ENCODE assay signal across 19 cellular contexts in the genomic region with DNA sequence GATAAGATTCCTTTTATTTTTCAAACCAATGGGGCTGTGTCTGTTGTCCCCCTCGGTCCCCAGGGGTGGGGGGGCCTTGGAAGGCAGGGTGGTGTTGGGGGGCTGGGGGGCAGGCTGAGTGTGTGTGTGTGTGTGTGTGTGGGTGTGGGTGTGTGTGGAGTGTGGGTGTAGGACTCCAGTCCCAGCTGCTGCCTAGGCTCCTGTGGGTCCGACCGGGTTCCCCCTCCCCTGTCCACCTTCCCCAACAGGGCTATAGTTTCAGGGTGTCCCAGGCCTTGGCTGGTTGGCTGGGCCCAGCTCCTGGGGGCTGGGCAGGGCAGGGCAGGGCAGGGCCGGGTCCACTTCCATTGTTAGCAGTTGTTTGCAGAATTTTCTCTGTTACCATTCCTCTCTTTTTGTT. TPM values are rescaled to one million over a fixed set of nuclear protein-coding genes. Genes with fewer than 3 reads are reported as not detected.
DNase-seq lines count a peak whose midpoint lies in the region; ATAC-seq, FAIRE-seq and TF ChIP-seq lines count a peak whose summit lies in the region.
"Had no signal": no experiment of that assay in that cellular context is flagged by ENCODE, and none has a peak within 500 bp of the region (broad histone marks: within the 10 kb centered on the region; RNA-seq: fewer than 3 reads in every experiment).

No MANE protein-coding gene starts in this region.

- H3K4me1 Mint-ChIP-seq in activated CD8-positive, alpha-beta memory T cell treated with anti-CD3 and anti-CD28 coated beads, Interleukin-2, amount 10 ng/mL, durations not matched to agents 7 days and 5 days = peaks cover 45% of the 10 kb centered on the region
- H3K4me1 Mint-ChIP-seq in activated T-helper 2 cell treated with anti-CD3 and anti-CD28 coated beads, Interferon-gamma antibody, Interleukin-2, Interleukin-4, amounts not matched to agents 10 μg/mL and 5 μg/mL and 100 μg/mL, durations not matched to agents 14 hours and 24 hours and 36 hours (ENCODE audit: low read depth) = peaks cover 27% of the 10 kb centered on the region
- H3K4me1 Mint-ChIP-seq in natural killer cell treated with Interleukin-12 subunit alpha and Interleukin-12 subunit beta and Interleukin-15 and Interleukin-18, amount 100 ng/mL, for 72 hours (ENCODE audit: low read depth in 2 of 2) = peaks cover 29 to 33% of the 10 kb centered on the region in 2 donors

- H3K27me3 Mint-ChIP-seq in activated CD8-positive, alpha-beta memory T cell treated with anti-CD3 and anti-CD28 coated beads, Interleukin-2, amount 10 ng/mL, durations not matched to agents 7 days and 5 days = peaks cover 2% of the 10 kb centered on the region
- H3K27me3 Mint-ChIP-seq in activated T-helper 2 cell treated with anti-CD3 and anti-CD28 coated beads, Interferon-gamma antibody, Interleukin-2, Interleukin-4, amounts not matched to agents 10 μg/mL and 5 μg/mL and 100 μg/mL, durations not matched to agents 14 hours and 24 hours and 36 hours (ENCODE audit: low read depth) = peaks cover 2% of the 10 kb centered on the region
- H3K27me3 Mint-ChIP-seq in natural killer cell treated with Interleukin-12 subunit alpha and Interleukin-12 subunit beta and Interleukin-15 and Interleukin-18, amount 100 ng/mL, for 72 hours = no peaks in the 10 kb centered on the region

- peak overlapping the region in 2 of 3 donors; percentile 97 to 98 for H3K27ac ChIP-seq in thyroid gland

- no peaks in the 10 kb centered on the region for H3K9me3 ChIP-seq in thyroid gland
- H3K9me3 ChIP-seq: mucosa of descending colon, SK-N-SH had no signal

- H3K4me1 ChIP-seq in thyroid gland = peaks cover 22 to 29% of the 10 kb centered on the region in 2 donors

- FAIRE-seq in RCC 7860 (lab: Jason Lieb, UNC) = no peak
- FAIRE-seq: endometrium, keratinocyte had no signal

- H3K36me3 Mint-ChIP-seq in activated CD8-positive, alpha-beta memory T cell treated with anti-CD3 and anti-CD28 coated beads, Interleukin-2, amount 10 ng/mL, durations not matched to agents 7 days and 5 days = peaks cover 33% of the 10 kb centered on the region
- peaks cover 27% of the 10 kb centered on the region for H3K36me3 Mint-ChIP-seq in activated T-helper 2 cell treated with anti-CD3 and anti-CD28 coated beads, Interferon-gamma antibody, Interleukin-2, Interleukin-4, amounts not matched to agents 10 μg/mL and 5 μg/mL and 100 μg/mL, durations not matched to agents 14 hours and 24 hours and 36 hours (ENCODE audit: low read depth)
- peaks cover 13% of the 10 kb centered on the region for H3K36me3 Mint-ChIP-seq in natural killer cell treated with Interleukin-12 subunit alpha and Interleukin-12 subunit beta and Interleukin-15 and Interleukin-18, amount 100 ng/mL, for 72 hours

- peak overlapping the region; percentile 70 for H3K27ac Mint-ChIP-seq in activated CD8-positive, alpha-beta memory T cell treated with anti-CD3 and anti-CD28 coated beads, Interleukin-2, amount 10 ng/mL, durations not matched to agents 7 days and 5 days
- peak overlapping the region; percentile 74 for H3K27ac Mint-ChIP-seq in activated T-helper 2 cell treated with anti-CD3 and anti-CD28 coated beads, Interferon-gamma antibody, Interleukin-2, Interleukin-4, amounts not matched to agents 10 μg/mL and 5 μg/mL and 100 μg/mL, durations not matched to agents 14 hours and 24 hours and 36 hours
- peak overlapping the region; percentile 63 to 82 for H3K27ac Mint-ChIP-seq in natural killer cell treated with Interleukin-12 subunit alpha and Interleukin-12 subunit beta and Interleukin-15 and Interleukin-18, amount 100 ng/mL, for 72 hours

- DNase-seq in activated CD8-positive, alpha-beta memory T cell treated with anti-CD3 and anti-CD28 coated beads, Interleukin-2, amount 10 ng/mL, durations not matched to agents 7 days and 5 days = no peak
- no peak for DNase-seq in activated CD8-positive, alpha-beta memory T cell treated with anti-CD3 and anti-CD28 coated beads for 24 hours
- no peak for DNase-seq in activated T-helper 2 cell treated with anti-CD3 and anti-CD28 coated beads, Interferon-gamma antibody, Interleukin-2, Interleukin-4, amounts not matched to agents 10 μg/mL and 5 μg/mL and 100 μg/mL, durations not matched to agents 14 hours and 24 hours and 36 hours (ENCODE audit: low spot score)
- DNase-seq in natural killer cell treated with Interleukin-12 subunit alpha and Interleukin-12 subunit beta and Interleukin-15 and Interleukin-18, amount 100 ng/mL, for 72 hours (ENCODE audit: low spot score) = no peak
- no peak for DNase-seq in thyroid gland
- DNase-seq in amniotic stem cell (lab: John Stamatoyannopoulos, UW) = no peak
- DNase-seq in RCC 7860 (ENCODE audit: low spot score) = no peak
- DNase-seq: ACHN; activated effector memory CD4-positive, alpha-beta T cell treated with anti-CD3 and anti-CD28 coated beads, Interleukin-2, amount 50 U/mL, for 16 hours; IMR-90; NCI-H1092; retina; SK-N-SH; stimulated activated CD4-positive, alpha-beta T cell treated with anti-CD3 and anti-CD28 coated beads, Interleukin-4, amount 100 ng/mL, for 24 hours had no signal

- H3K9me3 Mint-ChIP-seq in activated CD8-positive, alpha-beta memory T cell treated with anti-CD3 and anti-CD28 coated beads, Interleukin-2, amount 10 ng/mL, durations not matched to agents 7 days and 5 days (ENCODE audit: low read depth) = no peaks in the 10 kb centered on the region
- no peaks in the 10 kb centered on the region for H3K9me3 Mint-ChIP-seq in activated T-helper 2 cell treated with anti-CD3 and anti-CD28 coated beads, Interferon-gamma antibody, Interleukin-2, Interleukin-4, amounts not matched to agents 10 μg/mL and 5 μg/mL and 100 μg/mL, durations not matched to agents 14 hours and 24 hours and 36 hours
- no peaks in the 10 kb centered on the region for H3K9me3 Mint-ChIP-seq in natural killer cell treated with Interleukin-12 subunit alpha and Interleukin-12 subunit beta and Interleukin-15 and Interleukin-18, amount 100 ng/mL, for 72 hours

- WGBS in thyroid gland, 2 donors = 36 to 81% methylated on average over 1 to 4 of the region's 4 CpGs

- H3K27me3 ChIP-seq in thyroid gland = no peaks in the 10 kb centered on the region

- no peak for TF ChIP-seq CTCF in thyroid gland (IDR thresholded peaks at IDR 0.05)

- H3K36me3 ChIP-seq in thyroid gland = no peaks in the 10 kb centered on the region

- no peak overlapping the region for H3K4me3 ChIP-seq in thyroid gland (replicated peaks in 1 of 3)
- H3K4me3 ChIP-seq: mucosa of descending colon had no signal

- no peak for ATAC-seq in activated CD8-positive, alpha-beta memory T cell treated with anti-CD3 and anti-CD28 coated beads, Interleukin-2, amount 10 ng/mL, durations not matched to agents 7 days and 5 days
- ATAC-seq in natural killer cell treated with Interleukin-12 subunit alpha and Interleukin-12 subunit beta and Interleukin-15 and Interleukin-18, amount 100 ng/mL, for 72 hours = no peak
- no peak for ATAC-seq in GM21528 (IDR thresholded peaks at IDR 0.05; ENCODE audit: low FRiP score, unreplicated experiment)
- ATAC-seq: activated CD4-positive, CD25-positive, alpha-beta regulatory T cell treated with anti-CD3 and anti-CD28 coated beads, Interleukin-2, amount 50 U/mL, for 24 hours; mucosa of descending colon had no signal

- no peak for TF ChIP-seq POLR2A in thyroid gland (IDR thresholded peaks at IDR 0.05)

- CTCF ChIA-PET in activated CD8-positive, alpha-beta memory T cell treated with anti-CD3 and anti-CD28 coated beads, Interleukin-2, amount 10 ng/mL, durations not matched to agents 7 days and 5 days (lab: Charles Lee) = interaction anchor here (1.5 to 3.0 kb wide), 6 partner anchors 16 to 178 kb away, joined by 4 to 12 read pairs (median 9); no protein-coding TSS in a partner anchor

- H3K4me3 Mint-ChIP-seq in activated CD8-positive, alpha-beta memory T cell treated with anti-CD3 and anti-CD28 coated beads, Interleukin-2, amount 10 ng/mL, durations not matched to agents 7 days and 5 days = no peak overlapping the region
- H3K4me3 Mint-ChIP-seq in activated T-helper 2 cell treated with anti-CD3 and anti-CD28 coated beads, Interferon-gamma antibody, Interleukin-2, Interleukin-4, amounts not matched to agents 10 μg/mL and 5 μg/mL and 100 μg/mL, durations not matched to agents 14 hours and 24 hours and 36 hours (ENCODE audit: low read depth) = no peak overlapping the region
- no peak overlapping the region for H3K4me3 Mint-ChIP-seq in natural killer cell treated with Interleukin-12 subunit alpha and Interleukin-12 subunit beta and Interleukin-15 and Interleukin-18, amount 100 ng/mL, for 72 hours

- intact Hi-C loops in activated T-helper 2 cell treated with anti-CD3 and anti-CD28 coated beads, Interferon-gamma antibody, Interleukin-2, Interleukin-4, amounts not matched to agents 10 μg/mL and 5 μg/mL and 100 μg/mL, durations not matched to agents 14 hours and 24 hours and 36 hours (cut with micrococcal nuclease) = loop anchor here (10.0 kb wide), 1 partner anchor 87 kb away; no protein-coding TSS in a partner anchor
- intact Hi-C loops in thyroid gland (cut with DNase I) = loop anchor here (10.0 kb wide), 1 partner anchor 177 kb away; no protein-coding TSS in a partner anchor

RNA-seq across cellular contexts. Expression of gene NFX1, which starts 2.1 kb away (rescaled TPM):
- total RNA-seq in activated CD8-positive, alpha-beta memory T cell treated with anti-CD3 and anti-CD28 coated beads, Interleukin-2, amount 10 ng/mL, durations not matched to agents 7 days and 5 days = 10 to 100 TPM; 46.3 to 48.1 TPM
- total RNA-seq in activated T-helper 2 cell treated with anti-CD3 and anti-CD28 coated beads, Interferon-gamma antibody, Interleukin-2, Interleukin-4, amounts not matched to agents 10 μg/mL and 5 μg/mL and 100 μg/mL, durations not matched to agents 14 hours and 24 hours and 36 hours = 36.9 and 37.2 TPM in 2 replicates
- 10 to 100 TPM; 41.6 to 57.9 TPM for total RNA-seq in natural killer cell treated with Interleukin-12 subunit alpha and Interleukin-12 subunit beta and Interleukin-15 and Interleukin-18, amount 100 ng/mL, for 72 hours
- 10 to 100 TPM; 44.7 to 65.3 (median 49.8) TPM for total RNA-seq in thyroid gland

RNA-seq across cellular contexts. Expression of gene CHMP5, which starts 23.4 kb away (rescaled TPM):
- total RNA-seq in activated CD8-positive, alpha-beta memory T cell treated with anti-CD3 and anti-CD28 coated beads, Interleukin-2, amount 10 ng/mL, durations not matched to agents 7 days and 5 days = 100 to 1,000 TPM; 114 to 130 TPM
- 54.5 and 57.6 TPM in 2 replicates for total RNA-seq in activated T-helper 2 cell treated with anti-CD3 and anti-CD28 coated beads, Interferon-gamma antibody, Interleukin-2, Interleukin-4, amounts not matched to agents 10 μg/mL and 5 μg/mL and 100 μg/mL, durations not matched to agents 14 hours and 24 hours and 36 hours
- total RNA-seq in natural killer cell treated with Interleukin-12 subunit alpha and Interleukin-12 subunit beta and Interleukin-15 and Interleukin-18, amount 100 ng/mL, for 72 hours = 10 to 100 TPM; 40.8 to 63.2 TPM
- 10 to 100 TPM; 55.1 to 78.2 (median 60.3) TPM for total RNA-seq in thyroid gland

RNA-seq across cellular contexts. Expression of gene BAG1, which starts 23.7 kb away (rescaled TPM):
- total RNA-seq in activated CD8-positive, alpha-beta memory T cell treated with anti-CD3 and anti-CD28 coated beads, Interleukin-2, amount 10 ng/mL, durations not matched to agents 7 days and 5 days = 10 to 100 TPM; 74.9 to 81.0 TPM
- 62.0 and 68.9 TPM in 2 replicates for total RNA-seq in activated T-helper 2 cell treated with anti-CD3 and anti-CD28 coated beads, Interferon-gamma antibody, Interleukin-2, Interleukin-4, amounts not matched to agents 10 μg/mL and 5 μg/mL and 100 μg/mL, durations not matched to agents 14 hours and 24 hours and 36 hours
- total RNA-seq in natural killer cell treated with Interleukin-12 subunit alpha and Interleukin-12 subunit beta and Interleukin-15 and Interleukin-18, amount 100 ng/mL, for 72 hours = 100 to 1,000 TPM in 1 of 2 donors, 10 to 100 TPM in 1; 46.1 to 115 TPM
- total RNA-seq in thyroid gland = 100 to 1,000 TPM in 2 of 4 donors, 10 to 100 TPM in 2; 72.0 to 135 (median 99.3) TPM

RNA-seq across cellular contexts. Expression of gene SPINK4, which starts 48.3 kb away (rescaled TPM):
- total RNA-seq in activated CD8-positive, alpha-beta memory T cell treated with anti-CD3 and anti-CD28 coated beads, Interleukin-2, amount 10 ng/mL, durations not matched to agents 7 days and 5 days = not detected
- total RNA-seq in activated T-helper 2 cell treated with anti-CD3 and anti-CD28 coated beads, Interferon-gamma antibody, Interleukin-2, Interleukin-4, amounts not matched to agents 10 μg/mL and 5 μg/mL and 100 μg/mL, durations not matched to agents 14 hours and 24 hours and 36 hours = not detected in 2 replicates
- total RNA-seq in natural killer cell treated with Interleukin-12 subunit alpha and Interleukin-12 subunit beta and Interleukin-15 and Interleukin-18, amount 100 ng/mL, for 72 hours = not detected
- total RNA-seq in thyroid gland = not detected
- total RNA-seq: IMR-90 had no signal
